8 cellular contexts compared by ENCODE assay signal in genomic region chr3:88180398-88180999, GRCh38. TPM values are rescaled to one million over a fixed set of nuclear protein-coding genes. Genes with fewer than 3 reads are reported as not detected.
A peak's percentile ranks its signal among the peaks of the same experiment; 100 is the strongest.
DNase-seq lines count a peak whose midpoint lies in the region; ATAC-seq, FAIRE-seq and TF ChIP-seq lines count a peak whose summit lies in the region.

No MANE protein-coding gene starts in this region.

- ATAC-seq in heart right ventricle (no peak), right cardiac atrium (no peak), GM21423 (IDR thresholded peaks at IDR 0.05; ENCODE audit: unreplicated experiment) (peak; percentile 87), HG03575 (IDR thresholded peaks at IDR 0.05; ENCODE audit: extremely low read depth, insufficient number of reproducible peaks, low FRiP score, unreplicated experiment) (peak; percentile 74), GM19452 (IDR thresholded peaks at IDR 0.05; ENCODE audit: unreplicated experiment) (no peak)

- intact Hi-C loops in heart right ventricle (cut with DNase I) (loop anchor here in 2 of 10 donors (5.0 to 10.0 kb wide), 2 partner anchors 826 to 828 kb away; no protein-coding TSS in a partner anchor), right cardiac atrium (cut with DNase I) (no loop called here), kidney (cut with DNase I) (no loop called here)

- no peaks in the 10 kb centered on the region for H3K4me1 ChIP-seq in heart right ventricle
- H3K4me1 ChIP-seq in right cardiac atrium (ENCODE audit: control insufficient read depth, insufficient read depth, low read length): no peaks in the 10 kb centered on the region
- no peaks in the 10 kb centered on the region for H3K4me1 ChIP-seq in kidney (ENCODE audit: control insufficient read depth in 1 of 2, insufficient read depth in 1 of 2, low read depth in 1 of 2, low read length in 2 of 2)

- FAIRE-seq in kidney (lab: Jason Lieb, UNC): no peak

- H3K4me3 ChIP-seq in heart right ventricle: no peak overlapping the region
- H3K4me3 ChIP-seq in right cardiac atrium (ENCODE audit: low read length): no peak overlapping the region
- no peak overlapping the region for H3K4me3 ChIP-seq in WERI-Rb-1 (ENCODE audit: low read depth, low read length)
- no peak overlapping the region for H3K4me3 ChIP-seq in kidney (ENCODE audit: low read length in 2 of 2)

- H3K9ac ChIP-seq in kidney (ENCODE audit: low read length in 2 of 2): no peak overlapping the region

- DNase-seq in heart right ventricle (peak in 1 of 2 donors; percentile 9), right cardiac atrium (no peak), WERI-Rb-1 (peak; percentile 15), kidney (no peak)
- DNase-seq in activated CD4-positive, CD25-positive, alpha-beta regulatory T cell treated with anti-CD3 and anti-CD28 coated beads, Interleukin-2, amount 50 U/mL, for 72 hours: no peak

- no peaks in the 10 kb centered on the region for H3K27me3 ChIP-seq in heart right ventricle
- no peaks in the 10 kb centered on the region for H3K27me3 ChIP-seq in right cardiac atrium (ENCODE audit: control insufficient read depth, insufficient read depth)
- no peaks in the 10 kb centered on the region for H3K27me3 ChIP-seq in WERI-Rb-1 (ENCODE audit: insufficient read depth, low read depth, severe bottlenecking)

- peaks cover 0 to 4% (median 0%) of the 10 kb centered on the region in 9 donors for H3K36me3 ChIP-seq in heart right ventricle
- H3K36me3 ChIP-seq in WERI-Rb-1: no peaks in the 10 kb centered on the region
- H3K36me3 ChIP-seq in kidney (ENCODE audit: control insufficient read depth in 1 of 2, insufficient read depth in 2 of 2, low read length in 2 of 2): no peaks in the 10 kb centered on the region

- peaks cover 0 to 18% (median 0%) of the 10 kb centered on the region in 11 donors for H3K9me3 ChIP-seq in heart right ventricle
- no peaks in the 10 kb centered on the region for H3K9me3 ChIP-seq in right cardiac atrium (ENCODE audit: control insufficient read depth, low read length)
- H3K9me3 ChIP-seq in WERI-Rb-1 (ENCODE audit: severe bottlenecking): no peaks in the 10 kb centered on the region
- no peaks in the 10 kb centered on the region for H3K9me3 ChIP-seq in kidney (ENCODE audit: control insufficient read depth in 1 of 2, low read length in 2 of 2)

- 57 to 61% methylated on average over 4 of the region's 4 CpGs for WGBS in heart right ventricle, 2 donors
- WGBS in right cardiac atrium: 56% methylated on average over 4 of the region's 4 CpGs

- TF ChIP-seq CTCF in heart right ventricle (IDR thresholded peaks at IDR 0.05): peak in 7 of 9 donors; percentile 24 to 70 (median 49)
- peak; percentile 18; the same call in 1 of the 2 replicates for TF ChIP-seq CTCF in WERI-Rb-1 (IDR thresholded peaks at IDR 0.05; ENCODE audit: low read depth, low read length)
- peak; percentile 23 for TF ChIP-seq CTCF in kidney (IDR thresholded peaks at IDR 0.05; ENCODE audit: borderline replicate concordance, extremely low read depth, insufficient read depth)

- H3K27ac ChIP-seq in heart right ventricle: no peak overlapping the region
- no peak overlapping the region for H3K27ac ChIP-seq in right cardiac atrium (ENCODE audit: low read length)
- H3K27ac ChIP-seq in WERI-Rb-1: no peak overlapping the region
- H3K27ac ChIP-seq in kidney (ENCODE audit: low read depth in 2 of 2, low read length in 2 of 2): no peak overlapping the region

RNA-seq across cellular contexts. Expression of gene C3orf38, which starts 30.7 kb away (rescaled TPM):
- total RNA-seq in heart right ventricle (10 to 100 TPM; 10.6 to 18.2 (median 13.5) TPM), right cardiac atrium (10 to 100 TPM; 17.7 to 22.4 (median 18.7) TPM), kidney (20.9 TPM)
- polyA plus RNA-seq in heart right ventricle (1 to 10 TPM; 4.5 to 4.8 TPM), right cardiac atrium (7.7 TPM), kidney (ENCODE audit: insufficient read depth, low read depth, low replicate concordance) (10.1 TPM)

Comparison
In these comparisons a context has a peak if more than half of its experiments do, and no peak if none do; other contexts are left out.
1. ATAC-seq: peak in GM21423 (single experiment) and HG03575 (single experiment); none in heart right ventricle (0 of 8), right cardiac atrium (0 of 2) and GM19452 (single experiment).
2. Peak in every context shown above with its lines, with median percentiles within 50 percentile points of each other: CTCF ChIP-seq.